ENCODE assay signal across 16 cellular contexts in the genomic region with DNA sequence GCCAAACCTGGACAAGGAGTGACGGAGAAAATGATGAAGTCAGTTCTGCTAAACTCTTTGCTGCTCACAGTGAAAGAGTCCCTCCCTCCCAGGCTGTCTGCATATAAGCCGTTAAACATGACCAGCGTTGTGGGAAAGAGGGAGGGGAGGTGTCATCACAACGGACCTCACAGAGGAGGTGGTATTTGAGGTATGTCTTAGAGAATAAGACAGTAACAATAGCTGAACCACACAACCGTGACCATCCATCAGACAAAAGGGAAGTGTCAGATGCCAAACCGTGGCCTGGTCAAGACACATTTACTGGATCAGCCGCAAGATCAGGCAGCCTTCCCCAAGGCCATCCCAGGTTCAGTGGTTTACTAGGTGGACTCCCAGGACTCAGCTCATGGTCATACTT. TPM values are rescaled to one million over a fixed set of nuclear protein-coding genes. Genes with fewer than 3 reads are reported as not detected.
DNase-seq lines count a peak whose midpoint lies in the region; ATAC-seq and TF ChIP-seq lines count a peak whose summit lies in the region.
"Had no signal": no experiment of that assay in that cellular context is flagged by ENCODE, and none has a peak within 500 bp of the region (broad histone marks: within the 10 kb centered on the region; RNA-seq: fewer than 3 reads in every experiment).

No MANE protein-coding gene starts in this region.

- TF ChIP-seq CTCF in smooth muscle cell (IDR thresholded peaks at IDR 0.05; ENCODE audit: borderline replicate concordance, insufficient read depth, poor library complexity, severe bottlenecking), result no peak

- ATAC-seq in Right ventricle myocardium superior (ENCODE audit: poor library complexity), result no peak
- ATAC-seq: activated CD4-positive, CD25-positive, alpha-beta regulatory T cell treated with anti-CD3 and anti-CD28 coated beads, Interleukin-2, amount 50 U/mL, for 24 hours had no signal

- peak overlapping the region; percentile 77 for H3K4me2 ChIP-seq in BLaER1
- no peak overlapping the region for H3K4me2 ChIP-seq in smooth muscle cell

- intact Hi-C loops in Right ventricle myocardium superior (cut with DNase I), result no loop called here

- H3K79me2 ChIP-seq in smooth muscle cell (ENCODE audit: low read depth), result no peaks in the 10 kb centered on the region
- H3K79me2 ChIP-seq: parathyroid adenoma had no signal

- peak overlapping the region; percentile 64 for H3K27ac ChIP-seq in BLaER1
- H3K27ac ChIP-seq in smooth muscle cell (ENCODE audit: low read depth), result no peak overlapping the region
- H3K27ac ChIP-seq: parathyroid adenoma had no signal

- H3K4me3 ChIP-seq in BLaER1 (peak overlapping the region; percentile 16; the same call in 1 of the 2 replicates), smooth muscle cell (no peak overlapping the region)

- H4K20me1 ChIP-seq in BLaER1, result no peaks in the 10 kb centered on the region
- no peaks in the 10 kb centered on the region for H4K20me1 ChIP-seq in smooth muscle cell (ENCODE audit: low read depth)

- peaks cover 100% of the 10 kb centered on the region for H3K4me1 ChIP-seq in BLaER1
- peaks cover 3% of the 10 kb centered on the region for H3K4me1 ChIP-seq in smooth muscle cell (ENCODE audit: low read depth)
- H3K4me1 ChIP-seq: parathyroid adenoma had no signal

- H3K9me3 ChIP-seq in BLaER1, result no peaks in the 10 kb centered on the region
- H3K9me3 ChIP-seq in smooth muscle cell (replicated peaks; ENCODE audit: low read depth), result no peaks in the 10 kb centered on the region

- no peaks in the 10 kb centered on the region for H3K36me3 ChIP-seq in BLaER1
- no peaks in the 10 kb centered on the region for H3K36me3 ChIP-seq in smooth muscle cell (ENCODE audit: low read depth)

- no peak overlapping the region for H2AFZ ChIP-seq in smooth muscle cell (ENCODE audit: low read depth)
- H2AFZ ChIP-seq: parathyroid adenoma had no signal

- WGBS in smooth muscle cell (ENCODE audit: low lambda C conversion rate), result 52% methylated on average over 7 of the region's 7 CpGs

- DNase-seq in M059J (ENCODE audit: low read depth) (peak; percentile 76), UCSD-AML1 (lab: John Stamatoyannopoulos, UW; ENCODE audit: unreplicated experiment) (peak; percentile 29), left kidney (ENCODE audit: low read depth, low spot score) (peak; percentile 34), smooth muscle cell (lab: John Stamatoyannopoulos, UW; ENCODE audit: unreplicated experiment) (no peak), NCI-H526 (lab: John Stamatoyannopoulos, UW) (no peak), Right ventricle myocardium superior (no peak), NCI-H2171 (lab: John Stamatoyannopoulos, UW) (no peak)
- DNase-seq: activated naive CD8-positive, alpha-beta T cell treated with anti-CD3 and anti-CD28 coated beads, Interleukin-2, amount 10 ng/mL, durations not matched to agents 7 days and 5 days; GOT3; Karpas-422; mesendoderm; NCI-H2081 treated with DMSO at 0.1 percent for 48 hours had no signal

- H3K27me3 ChIP-seq in BLaER1 (no peaks in the 10 kb centered on the region), smooth muscle cell (ENCODE audit: low read depth) (no peaks in the 10 kb centered on the region)

- no peaks in the 10 kb centered on the region for H3F3A ChIP-seq in smooth muscle cell (ENCODE audit: low read depth)

- peak overlapping the region; percentile 21; the same call in 1 of the 2 replicates for H3K9ac ChIP-seq in BLaER1
- H3K9ac ChIP-seq in smooth muscle cell (ENCODE audit: low read depth), result no peak overlapping the region
- H3K9ac ChIP-seq: parathyroid adenoma had no signal

RNA-seq across cellular contexts. Expression of a gene that starts 2.8 kb away (rescaled TPM):
- total RNA-seq in M059J (2014; rRNA removed; shearing (Covaris generic)), result 0.25 and 0.27 TPM in 2 replicates
- total RNA-seq in smooth muscle cell (not detected in 2 replicates), Right ventricle myocardium superior (7.0 TPM)
- not detected in 2 replicates for polyA plus RNA-seq in smooth muscle cell
- total RNA-seq: A673 had no signal

RNA-seq across cellular contexts. Expression of a gene that starts 35.4 kb away (rescaled TPM):
- 3.7 and 5.0 TPM in 2 replicates for total RNA-seq in M059J (2014; rRNA removed; shearing (Covaris generic))
- total RNA-seq in smooth muscle cell, result 3.6 and 6.5 TPM in 2 replicates
- 3.3 and 4.0 TPM in 2 replicates for polyA plus RNA-seq in smooth muscle cell
- 4.1 TPM for total RNA-seq in Right ventricle myocardium superior

Comparison
In these comparisons a context has a peak if more than half of its experiments do, and no peak if none do; other contexts are left out.
1. DNase-seq: peak in M059J (single experiment), UCSD-AML1 (single experiment) and left kidney (single experiment); none in smooth muscle cell (single experiment), NCI-H526 (0 of 2), Right ventricle myocardium superior (single experiment) and NCI-H2171 (single experiment).